Comparison of ENCODE assay signal across 26 cellular contexts in the genomic region with DNA sequence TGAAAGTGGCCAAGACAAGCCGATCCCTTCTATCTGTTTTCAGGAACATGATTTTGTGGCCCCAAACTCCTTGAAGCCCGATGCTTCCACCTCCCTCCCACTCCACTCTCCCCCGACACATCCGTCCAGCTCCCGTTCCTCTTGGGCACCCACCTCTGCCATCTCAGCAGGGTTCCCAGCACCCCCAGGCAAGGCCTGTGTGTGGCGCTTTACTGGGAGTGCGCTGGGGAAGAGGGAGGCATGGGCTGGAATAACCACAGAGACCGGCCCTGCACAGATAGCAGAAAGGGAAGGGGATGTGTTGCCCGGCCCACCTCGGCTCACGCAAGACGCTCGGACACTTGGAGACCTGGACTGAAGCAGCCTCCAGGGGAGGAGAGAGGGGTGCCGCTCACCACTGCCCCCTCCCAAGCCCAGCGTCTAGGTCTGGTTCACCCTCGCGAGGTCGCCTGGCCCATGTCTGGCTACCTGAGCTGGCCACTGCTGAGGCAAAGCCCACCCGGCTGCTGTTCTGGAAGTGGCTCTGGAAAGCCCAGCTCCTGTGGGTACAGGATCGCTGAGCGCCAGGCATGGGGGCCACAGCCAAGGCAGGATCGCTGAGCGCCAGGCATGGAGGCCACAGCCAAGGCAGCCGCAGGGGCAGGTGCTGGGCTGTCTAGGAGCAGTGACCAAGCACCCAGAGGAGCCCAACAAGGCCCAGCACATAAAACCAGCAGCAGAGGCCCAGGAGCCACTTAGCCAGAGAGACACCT. TPM values are rescaled to one million over a fixed set of nuclear protein-coding genes. Genes with fewer than 3 reads are reported as not detected.
DNase-seq lines count a peak whose midpoint lies in the region; ATAC-seq and TF ChIP-seq lines count a peak whose summit lies in the region.
"Had no signal": no experiment of that assay in that cellular context is flagged by ENCODE, and none has a peak within 500 bp of the region (broad histone marks: within the 10 kb centered on the region; RNA-seq: fewer than 3 reads in every experiment).

No MANE protein-coding gene starts in this region.

- H3K27ac ChIP-seq in endodermal cell (ENCODE audit: low read depth, low read length) (no peak overlapping the region), right lobe of liver (no peak overlapping the region), sigmoid colon (no peak overlapping the region)
- H3K27ac ChIP-seq: adrenal gland, breast epithelium, coronary artery, gastroesophageal sphincter, parathyroid adenoma, uterus, WERI-Rb-1 had no signal

- POLR2A ChIA-PET in activated naive CD8-positive, alpha-beta T cell treated with anti-CD3 and anti-CD28 coated beads, Interleukin-2, amount 10 ng/mL, durations not matched to agents 7 days and 5 days (lab: Charles Lee): no interaction called here
- POLR2A ChIA-PET in MCF 10A (lab: Yijun Ruan, JAX): no interaction called here

- no peaks in the 10 kb centered on the region for H3K36me3 ChIP-seq in endodermal cell (ENCODE audit: control insufficient read depth, insufficient read depth, low read length)
- no peaks in the 10 kb centered on the region for H3K36me3 ChIP-seq in right lobe of liver
- no peaks in the 10 kb centered on the region for H3K36me3 ChIP-seq in sigmoid colon
- H3K36me3 ChIP-seq: adrenal gland, breast epithelium, gastroesophageal sphincter, uterus, WERI-Rb-1 had no signal

- H3K27me3 ChIP-seq in endodermal cell (ENCODE audit: control insufficient read depth, insufficient read depth, low read length, poor library complexity, severe bottlenecking) (no peaks in the 10 kb centered on the region), right lobe of liver (no peaks in the 10 kb centered on the region), sigmoid colon (no peaks in the 10 kb centered on the region)
- H3K27me3 ChIP-seq: adrenal gland, uterus had no signal

- 92 to 94% methylated on average over 16 to 24 of the region's 24 CpGs for WGBS in endodermal cell (ENCODE audit: insufficient coverage in 1 of 2, insufficient read length in 1 of 2), 2 experiments
- 87% methylated on average over 6 of the region's 24 CpGs for WGBS in right lobe of liver (ENCODE audit: insufficient coverage, low coverage, low lambda C conversion rate, missing lambda C conversion rate)
- WGBS in sigmoid colon, 2 donors: 91 to 92% methylated on average over 24 of the region's 24 CpGs

- H3K9me3 ChIP-seq in endodermal cell (ENCODE audit: control insufficient read depth, low read length) (peaks cover 13% of the 10 kb centered on the region), right lobe of liver (no peaks in the 10 kb centered on the region), sigmoid colon (no peaks in the 10 kb centered on the region)
- H3K9me3 ChIP-seq: adrenal gland, breast epithelium, gastroesophageal sphincter, uterus had no signal

- CTCF ChIA-PET in MCF 10A (lab: Yijun Ruan, JAX): no interaction called here

- TF ChIP-seq EP300 in sigmoid colon (IDR thresholded peaks at IDR 0.05): no peak

- ATAC-seq in activated naive CD8-positive, alpha-beta T cell treated with anti-CD3 and anti-CD28 coated beads, Interleukin-2, amount 10 ng/mL, durations not matched to agents 7 days and 5 days (ENCODE audit: low read depth): no peak
- no peak for ATAC-seq in right lobe of liver
- ATAC-seq in GM21447 (IDR thresholded peaks at IDR 0.05; ENCODE audit: unreplicated experiment): no peak
- ATAC-seq: activated T-helper 17 cell treated with anti-CD3 and anti-CD28 coated beads, Interleukin-2, amount 50 U/mL, for 72 hours; gastroesophageal sphincter; naive thymus-derived CD4-positive, alpha-beta T cell had no signal

- peak; percentile 17 for DNase-seq in activated naive CD8-positive, alpha-beta T cell treated with anti-CD3 and anti-CD28 coated beads, Interleukin-2, amount 10 ng/mL, durations not matched to agents 7 days and 5 days
- no peak for DNase-seq in activated naive CD8-positive, alpha-beta T cell treated with anti-CD3 and anti-CD28 coated beads for 36 hours
- peak; percentile 41 for DNase-seq in endodermal cell
- DNase-seq in right lobe of liver: peak; percentile 14 to 43 (median 38)
- DNase-seq in sigmoid colon: peak; percentile 56
- no peak for DNase-seq in MCF 10A (ENCODE audit: unreplicated experiment)
- DNase-seq in hepatic stellate cell (ENCODE audit: low spot score): no peak
- DNase-seq: AML-193; DMS153; naive thymus-derived CD4-positive, alpha-beta T cell; NCI-H1436; NCI-H446; NCI-H82; SHP77; stimulated activated CD4-positive, alpha-beta T cell treated with anti-CD3 and anti-CD28 coated beads, Interleukin-2, amount 100 ng/mL, for 24 hours; WERI-Rb-1 had no signal

- H3K9me3 Mint-ChIP-seq in activated naive CD8-positive, alpha-beta T cell treated with anti-CD3 and anti-CD28 coated beads, Interleukin-2, amount 10 ng/mL, durations not matched to agents 7 days and 5 days: no peaks in the 10 kb centered on the region
- peaks cover 5% of the 10 kb centered on the region for H3K9me3 Mint-ChIP-seq in activated naive CD8-positive, alpha-beta T cell treated with anti-CD3 and anti-CD28 coated beads for 36 hours
- H3K9me3 Mint-ChIP-seq in endodermal cell (peaks cover 9% of the 10 kb centered on the region), MCF 10A (ENCODE audit: unreplicated experiment) (no peaks in the 10 kb centered on the region)

- H3K4me1 Mint-ChIP-seq in activated naive CD8-positive, alpha-beta T cell treated with anti-CD3 and anti-CD28 coated beads, Interleukin-2, amount 10 ng/mL, durations not matched to agents 7 days and 5 days: no peaks in the 10 kb centered on the region
- H3K4me1 Mint-ChIP-seq in activated naive CD8-positive, alpha-beta T cell treated with anti-CD3 and anti-CD28 coated beads for 36 hours: no peaks in the 10 kb centered on the region
- H3K4me1 Mint-ChIP-seq in endodermal cell (peaks cover 12% of the 10 kb centered on the region), MCF 10A (ENCODE audit: insufficient read depth, unreplicated experiment) (no peaks in the 10 kb centered on the region)
- H3K4me1 Mint-ChIP-seq: CD8-positive, alpha-beta memory T cell; IgD-negative memory B cell had no signal

- H3K36me3 Mint-ChIP-seq in activated naive CD8-positive, alpha-beta T cell treated with anti-CD3 and anti-CD28 coated beads, Interleukin-2, amount 10 ng/mL, durations not matched to agents 7 days and 5 days: no peaks in the 10 kb centered on the region
- no peaks in the 10 kb centered on the region for H3K36me3 Mint-ChIP-seq in activated naive CD8-positive, alpha-beta T cell treated with anti-CD3 and anti-CD28 coated beads for 36 hours
- H3K36me3 Mint-ChIP-seq in endodermal cell (ENCODE audit: low read depth): peaks cover 5% of the 10 kb centered on the region
- no peaks in the 10 kb centered on the region for H3K36me3 Mint-ChIP-seq in MCF 10A (ENCODE audit: insufficient read depth, unreplicated experiment)
- H3K36me3 Mint-ChIP-seq: CD8-positive, alpha-beta memory T cell; naive thymus-derived CD4-positive, alpha-beta T cell had no signal

- TF ChIP-seq POLR2A in right lobe of liver (IDR thresholded peaks at IDR 0.05): no peak
- no peak for TF ChIP-seq POLR2A in sigmoid colon (IDR thresholded peaks at IDR 0.05)

- intact Hi-C loops in right lobe of liver (cut with DNase I): no loop called here
- intact Hi-C loops in sigmoid colon (cut with DNase I): no loop called here
- intact Hi-C loops in MCF 10A (cut with micrococcal nuclease): no loop called here

- H3K4me3 Mint-ChIP-seq in activated naive CD8-positive, alpha-beta T cell treated with anti-CD3 and anti-CD28 coated beads, Interleukin-2, amount 10 ng/mL, durations not matched to agents 7 days and 5 days: no peak overlapping the region
- H3K4me3 Mint-ChIP-seq in activated naive CD8-positive, alpha-beta T cell treated with anti-CD3 and anti-CD28 coated beads for 36 hours: no peak overlapping the region
- no peak overlapping the region for H3K4me3 Mint-ChIP-seq in endodermal cell
- H3K4me3 Mint-ChIP-seq in MCF 10A (ENCODE audit: unreplicated experiment): no peak overlapping the region
- H3K4me3 Mint-ChIP-seq: activated T-helper 17 cell treated with anti-CD3 and anti-CD28 coated beads, Interleukin-2, amount 50 U/mL, for 72 hours; CD8-positive, alpha-beta memory T cell; naive thymus-derived CD4-positive, alpha-beta T cell had no signal

- peaks cover 11% of the 10 kb centered on the region for H3K27me3 Mint-ChIP-seq in activated naive CD8-positive, alpha-beta T cell treated with anti-CD3 and anti-CD28 coated beads, Interleukin-2, amount 10 ng/mL, durations not matched to agents 7 days and 5 days
- H3K27me3 Mint-ChIP-seq in activated naive CD8-positive, alpha-beta T cell treated with anti-CD3 and anti-CD28 coated beads for 36 hours: peaks cover 22% of the 10 kb centered on the region
- H3K27me3 Mint-ChIP-seq in endodermal cell (ENCODE audit: insufficient read depth): peaks cover 1% of the 10 kb centered on the region
- peaks cover 25% of the 10 kb centered on the region for H3K27me3 Mint-ChIP-seq in MCF 10A (ENCODE audit: insufficient read depth, unreplicated experiment)

- no peak overlapping the region for H3K27ac Mint-ChIP-seq in activated naive CD8-positive, alpha-beta T cell treated with anti-CD3 and anti-CD28 coated beads, Interleukin-2, amount 10 ng/mL, durations not matched to agents 7 days and 5 days
- no peak overlapping the region for H3K27ac Mint-ChIP-seq in activated naive CD8-positive, alpha-beta T cell treated with anti-CD3 and anti-CD28 coated beads for 36 hours
- no peak overlapping the region for H3K27ac Mint-ChIP-seq in endodermal cell
- no peak overlapping the region for H3K27ac Mint-ChIP-seq in MCF 10A (ENCODE audit: low read depth, unreplicated experiment)
- H3K27ac Mint-ChIP-seq: activated T-helper 17 cell treated with anti-CD3 and anti-CD28 coated beads, Interleukin-2, amount 50 U/mL, for 72 hours; CD8-positive, alpha-beta memory T cell; IgD-negative memory B cell had no signal

- no TSS peak for BruUV-seq in MCF 10A (replicated peaks; lab: Mats Ljungman, UMichigan)

- H3K4me3 ChIP-seq in endodermal cell (ENCODE audit: low read length): no peak overlapping the region
- H3K4me3 ChIP-seq in right lobe of liver: no peak overlapping the region
- no peak overlapping the region for H3K4me3 ChIP-seq in sigmoid colon
- H3K4me3 ChIP-seq: adrenal gland, breast epithelium, coronary artery, gastroesophageal sphincter, uterus had no signal

- H3K4me1 ChIP-seq in endodermal cell (ENCODE audit: control insufficient read depth, insufficient read depth, low read length) (no peaks in the 10 kb centered on the region), right lobe of liver (no peaks in the 10 kb centered on the region), sigmoid colon (peaks cover 0 to 1% (median under 1%) of the 10 kb centered on the region in 4 donors)
- H3K4me1 ChIP-seq: breast epithelium, parathyroid adenoma had no signal

- TF ChIP-seq CTCF in endodermal cell (conservative IDR thresholded peaks at IDR 0.05) (no peak), right lobe of liver (IDR thresholded peaks at IDR 0.05) (no peak), sigmoid colon (IDR thresholded peaks at IDR 0.05) (no peak), MCF 10A (IDR thresholded peaks at IDR 0.05; ENCODE audit: unreplicated experiment) (no peak)

- H3K9ac ChIP-seq in endodermal cell (ENCODE audit: extremely low read depth, low read length, poor library complexity, severe bottlenecking): no peak overlapping the region
- H3K9ac ChIP-seq: parathyroid adenoma had no signal

RNA-seq across cellular contexts. Expression of a gene that starts 23.8 kb away (rescaled TPM):
- total RNA-seq in activated naive CD8-positive, alpha-beta T cell treated with anti-CD3 and anti-CD28 coated beads, Interleukin-2, amount 10 ng/mL, durations not matched to agents 7 days and 5 days: 10 to 100 TPM; 12.5 to 12.8 TPM
- total RNA-seq in activated naive CD8-positive, alpha-beta T cell treated with anti-CD3 and anti-CD28 coated beads for 36 hours: 1 to 10 TPM; 3.5 to 4.0 TPM
- total RNA-seq in endodermal cell: 100 to 1,000 TPM; 332 to 398 TPM
- polyA plus RNA-seq in endodermal cell (2013, experiment 1 of 2): 216 TPM
- polyA plus RNA-seq in endodermal cell (2013, experiment 2 of 2): 213 TPM
- 100 to 1,000 TPM; 261 to 487 (median 297) TPM for total RNA-seq in right lobe of liver
- 100 to 1,000 TPM in 3 of 4 donors, 10 to 100 TPM in 1; 39.7 to 197 (median 103) TPM for total RNA-seq in sigmoid colon
- 10 to 100 TPM in 1 of 3 donors, 1 to 10 TPM in 2; 4.4 to 34.8 (median 5.4) TPM for polyA plus RNA-seq in sigmoid colon
- total RNA-seq in MCF 10A (2022): 2.1 and 3.4 TPM in 2 replicates

Comparison
In these comparisons a context has a peak if more than half of its experiments do, and no peak if none do; other contexts are left out.
1. DNase-seq: peak in activated naive CD8-positive, alpha-beta T cell treated with anti-CD3 and anti-CD28 coated beads, Interleukin-2, amount 10 ng/mL, durations not matched to agents 7 days and 5 days (single experiment), endodermal cell (single experiment), right lobe of liver (3 of 3) and sigmoid colon (single experiment); none in activated naive CD8-positive, alpha-beta T cell treated with anti-CD3 and anti-CD28 coated beads for 36 hours (single experiment), MCF 10A (single experiment) and hepatic stellate cell (single experiment).